In genomic region chr3:30639937-30640336, GRCh38 we compare ENCODE assay signal across 9 cellular contexts. TPM values are rescaled to one million over a fixed set of nuclear protein-coding genes. Genes with fewer than 3 reads are reported as not detected.
DNase-seq lines count a peak whose midpoint lies in the region; ATAC-seq and TF ChIP-seq lines count a peak whose summit lies in the region.
"Had no signal": no experiment of that assay in that cellular context is flagged by ENCODE, and none has a peak within 500 bp of the region (broad histone marks: within the 10 kb centered on the region; RNA-seq: fewer than 3 reads in every experiment).

No MANE protein-coding gene starts in this region.

- TF ChIP-seq CTCF in GM20000 (IDR thresholded peaks at IDR 0.05; ENCODE audit: extremely low read depth, missing control alignments), result no peak

- ATAC-seq in GM18499 (IDR thresholded peaks at IDR 0.05; ENCODE audit: insufficient read depth, unreplicated experiment) (peak; percentile 79), HG03280 (IDR thresholded peaks at IDR 0.05; ENCODE audit: unreplicated experiment) (peak; percentile 75)
- peak; percentile 37 for ATAC-seq in activated naive CD8-positive, alpha-beta T cell treated with anti-CD3 and anti-CD28 coated beads, Interleukin-2, amount 10 ng/mL, durations not matched to agents 7 days and 5 days (ENCODE audit: low read depth)

- H3K4me3 Mint-ChIP-seq in activated naive CD8-positive, alpha-beta T cell treated with anti-CD3 and anti-CD28 coated beads, Interleukin-2, amount 10 ng/mL, durations not matched to agents 7 days and 5 days, result peak overlapping the region; percentile 57

- no peaks in the 10 kb centered on the region for H3K9me3 Mint-ChIP-seq in activated naive CD8-positive, alpha-beta T cell treated with anti-CD3 and anti-CD28 coated beads, Interleukin-2, amount 10 ng/mL, durations not matched to agents 7 days and 5 days

- DNase-seq in GM20000 (ENCODE audit: low spot score) (peak; percentile 44), globus pallidus (ENCODE audit: low spot score) (no peak), islet precursor cell (no peak), Kasumi-1 (lab: John Stamatoyannopoulos, UW) (no peak), cerebellum (ENCODE audit: low spot score) (no peak)
- no peak for DNase-seq in activated naive CD8-positive, alpha-beta T cell treated with anti-CD3 and anti-CD28 coated beads, Interleukin-2, amount 10 ng/mL, durations not matched to agents 7 days and 5 days
- DNase-seq: NCI-H446 treated with DMSO at 0.1 percent for 48 hours had no signal

- H3K27me3 Mint-ChIP-seq in activated naive CD8-positive, alpha-beta T cell treated with anti-CD3 and anti-CD28 coated beads, Interleukin-2, amount 10 ng/mL, durations not matched to agents 7 days and 5 days, result no peaks in the 10 kb centered on the region

- peaks cover 88% of the 10 kb centered on the region for H3K4me1 Mint-ChIP-seq in activated naive CD8-positive, alpha-beta T cell treated with anti-CD3 and anti-CD28 coated beads, Interleukin-2, amount 10 ng/mL, durations not matched to agents 7 days and 5 days

- H3K27ac Mint-ChIP-seq in activated naive CD8-positive, alpha-beta T cell treated with anti-CD3 and anti-CD28 coated beads, Interleukin-2, amount 10 ng/mL, durations not matched to agents 7 days and 5 days, result peak overlapping the region; percentile 87

- POLR2A ChIA-PET in activated naive CD8-positive, alpha-beta T cell treated with anti-CD3 and anti-CD28 coated beads, Interleukin-2, amount 10 ng/mL, durations not matched to agents 7 days and 5 days (lab: Charles Lee), result interaction anchor here (1.0 to 5.1 kb wide), 5 partner anchors 8 to 33 kb away, joined by 3 to 27 read pairs (median 4); partner anchors contain the start of gene TGFBR2

- H3K36me3 Mint-ChIP-seq in activated naive CD8-positive, alpha-beta T cell treated with anti-CD3 and anti-CD28 coated beads, Interleukin-2, amount 10 ng/mL, durations not matched to agents 7 days and 5 days, result peaks cover 30% of the 10 kb centered on the region

RNA-seq across cellular contexts. Expression of gene TGFBR2, which starts 33.5 kb away (rescaled TPM):
- total RNA-seq in activated naive CD8-positive, alpha-beta T cell treated with anti-CD3 and anti-CD28 coated beads, Interleukin-2, amount 10 ng/mL, durations not matched to agents 7 days and 5 days, result 10 to 100 TPM; 86.9 to 92.2 TPM
- total RNA-seq in cerebellum, result 12.1 TPM
